Comparison of ENCODE assay signal across 11 cellular contexts in genomic region chr19:11204076-11204602, GRCh38. TPM values are rescaled to one million over a fixed set of nuclear protein-coding genes. Genes with fewer than 3 reads are reported as not detected.
DNase-seq lines count a peak whose midpoint lies in the region; ATAC-seq and TF ChIP-seq lines count a peak whose summit lies in the region.
"Had no signal": no experiment of that assay in that cellular context is flagged by ENCODE, and none has a peak within 500 bp of the region (broad histone marks: within the 10 kb centered on the region; RNA-seq: fewer than 3 reads in every experiment).

No MANE protein-coding gene starts in this region.

- DNase-seq in mesothelial cell of epicardium (ENCODE audit: low spot score in 2 of 2, unreplicated experiment in 2 of 2): no peak
- DNase-seq in NCI-H146 treated with DMSO at 0.1 percent for 48 hours (lab: John Stamatoyannopoulos, UW; ENCODE audit: unreplicated experiment): no peak
- no peak for DNase-seq in stimulated activated naive CD8-positive, alpha-beta T cell treated with anti-CD3 and anti-CD28 coated beads, Interleukin-15, amount 100 ng/mL, for 72 hours
- DNase-seq in OCI-M1 (lab: John Stamatoyannopoulos, UW): no peak

- peaks cover 10% of the 10 kb centered on the region for H3K36me3 Mint-ChIP-seq in mesothelial cell of epicardium

- peak overlapping the region; percentile 94 for H3K27ac ChIP-seq in cingulate gyrus (ENCODE audit: low read depth, low read length)
- peak overlapping the region; percentile 94 for H3K27ac ChIP-seq in temporal lobe (ENCODE audit: low read depth, low read length)
- H3K27ac ChIP-seq: epithelial cell of prostate had no signal

- H3K4me1 Mint-ChIP-seq in mesothelial cell of epicardium: peaks cover 6% of the 10 kb centered on the region
- peaks cover 11% of the 10 kb centered on the region for H3K4me1 Mint-ChIP-seq in stimulated activated naive CD8-positive, alpha-beta T cell treated with anti-CD3 and anti-CD28 coated beads, Interleukin-15, amount 100 ng/mL, for 72 hours

- H3K4me3 Mint-ChIP-seq in mesothelial cell of epicardium: no peak overlapping the region
- H3K4me3 Mint-ChIP-seq in stimulated activated naive CD8-positive, alpha-beta T cell treated with anti-CD3 and anti-CD28 coated beads, Interleukin-15, amount 100 ng/mL, for 72 hours: no peak overlapping the region

- peak overlapping the region; percentile 16 for H3K27ac Mint-ChIP-seq in mesothelial cell of epicardium
- H3K27ac Mint-ChIP-seq in stimulated activated naive CD8-positive, alpha-beta T cell treated with anti-CD3 and anti-CD28 coated beads, Interleukin-15, amount 100 ng/mL, for 72 hours: no peak overlapping the region

- no peaks in the 10 kb centered on the region for H3K27me3 Mint-ChIP-seq in mesothelial cell of epicardium (ENCODE audit: low read depth)
- peaks cover 35% of the 10 kb centered on the region for H3K27me3 Mint-ChIP-seq in stimulated activated naive CD8-positive, alpha-beta T cell treated with anti-CD3 and anti-CD28 coated beads, Interleukin-15, amount 100 ng/mL, for 72 hours

- ATAC-seq in HG03378 (IDR thresholded peaks at IDR 0.05; ENCODE audit: unreplicated experiment): no peak
- ATAC-seq in stimulated activated naive CD8-positive, alpha-beta T cell treated with anti-CD3 and anti-CD28 coated beads, Interleukin-15, amount 100 ng/mL, for 72 hours: no peak

- no peak for TF ChIP-seq CTCF in mesothelial cell of epicardium (IDR thresholded peaks at IDR 0.05; ENCODE audit: unreplicated experiment)

- no peaks in the 10 kb centered on the region for H3K9me3 Mint-ChIP-seq in mesothelial cell of epicardium
- no peaks in the 10 kb centered on the region for H3K9me3 Mint-ChIP-seq in stimulated activated naive CD8-positive, alpha-beta T cell treated with anti-CD3 and anti-CD28 coated beads, Interleukin-15, amount 100 ng/mL, for 72 hours

- no peak for TF ChIP-seq EP300 in Ishikawa (IDR thresholded peaks at IDR 0.05; ENCODE audit: borderline replicate concordance)

- TF ChIP-seq RAD21 in Ishikawa (IDR thresholded peaks at IDR 0.05; ENCODE audit: low read depth): no peak

TF ChIP-seq in Ishikawa, 13 proteins besides CTCF, POLR2A, EP300 and RAD21:
- peak; percentile 88; the same call in 1 of the 2 replicates for TF ChIP-seq ZBTB7A (IDR thresholded peaks at IDR 0.05; ENCODE audit: low read depth)
- no peak for TF ChIP-seq CEBPB (IDR thresholded peaks at IDR 0.05)
TF ChIP-seq in Ishikawa: peak in this region for 1.

RNA-seq across cellular contexts. Expression of gene KANK2, which starts 6.8 kb away (rescaled TPM):
- total RNA-seq in mesothelial cell of epicardium: 84.3 to 85.3 TPM (median 84.7 TPM) in 3 replicates
- 9.3 TPM for total RNA-seq in temporal lobe

RNA-seq across cellular contexts. Expression of gene ANGPTL8, which starts 35.3 kb away (rescaled TPM):
- 0.25 to 0.84 TPM (median 0.29 TPM) in 3 replicates for total RNA-seq in mesothelial cell of epicardium
- not detected for total RNA-seq in temporal lobe
- total RNA-seq: M059J, myocyte had no signal

RNA-seq across cellular contexts. Expression of gene SPC24, which starts 48.6 kb away (rescaled TPM):
- total RNA-seq in mesothelial cell of epicardium (16.3 to 22.0 TPM (median 20.6 TPM) in 3 replicates), temporal lobe (2.7 TPM)

RNA-seq across cellular contexts. Expression of gene DOCK6, which starts 58.2 kb away (rescaled TPM):
- total RNA-seq in mesothelial cell of epicardium: 64.0 to 66.4 TPM (median 65.1 TPM) in 3 replicates
- total RNA-seq in temporal lobe: 2.5 TPM
